ENCODE assay signal across 12 cellular contexts in the genomic region with DNA sequence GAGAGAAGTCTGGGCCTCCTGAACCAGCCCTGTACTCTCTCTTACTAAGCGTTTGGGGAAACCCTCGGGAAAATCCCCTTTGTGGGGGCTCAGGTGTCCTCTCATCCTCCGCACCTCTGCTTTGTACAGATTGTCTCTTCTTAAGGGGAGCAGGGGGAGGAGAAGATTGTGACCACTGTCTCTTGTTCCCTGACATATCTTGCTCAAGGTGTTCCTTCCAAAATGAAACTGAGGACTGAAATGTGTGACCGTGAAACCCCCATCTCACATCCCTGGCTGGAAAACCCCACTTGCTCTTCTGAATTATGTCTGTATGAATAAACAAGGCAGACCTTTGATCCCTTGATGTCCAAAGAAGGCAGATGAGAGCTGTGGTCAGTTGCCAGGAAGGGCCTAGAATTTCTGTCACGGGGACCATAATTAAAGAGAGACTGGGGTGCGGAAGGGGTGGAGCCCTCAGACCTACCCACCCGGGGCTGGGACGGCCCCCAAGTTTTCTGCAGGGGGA.
DNase-seq lines count a peak whose midpoint lies in the region; ATAC-seq and TF ChIP-seq lines count a peak whose summit lies in the region.
"Had no signal": no experiment of that assay in that cellular context is flagged by ENCODE, and none has a peak within 500 bp of the region (broad histone marks: within the 10 kb centered on the region; RNA-seq: fewer than 3 reads in every experiment).

No MANE protein-coding gene starts in this region.

- H3K4me3 Mint-ChIP-seq in neural progenitor cell: no peak overlapping the region
- no peak overlapping the region for H3K4me3 Mint-ChIP-seq in CD14-positive monocyte
- H3K4me3 Mint-ChIP-seq: activated naive CD4-positive, alpha-beta T cell treated with anti-CD3 and anti-CD28 coated beads, Interleukin-2, amount 10 ng/mL, durations not matched to agents 7 days and 5 days; T-cell had no signal

- H3K36me3 ChIP-seq in neural progenitor cell: no peaks in the 10 kb centered on the region
- H3K36me3 ChIP-seq: upper lobe of right lung had no signal

- peak overlapping the region; percentile 23 for H3K27ac Mint-ChIP-seq in neural progenitor cell
- H3K27ac Mint-ChIP-seq in CD14-positive monocyte: no peak overlapping the region
- H3K27ac Mint-ChIP-seq: activated naive CD4-positive, alpha-beta T cell treated with anti-CD3 and anti-CD28 coated beads, Interleukin-2, amount 10 ng/mL, durations not matched to agents 7 days and 5 days; T-cell had no signal

- H3K36me3 Mint-ChIP-seq in neural progenitor cell (no peaks in the 10 kb centered on the region), CD14-positive monocyte (no peaks in the 10 kb centered on the region)
- H3K36me3 Mint-ChIP-seq: activated naive CD4-positive, alpha-beta T cell treated with anti-CD3 and anti-CD28 coated beads, Interleukin-2, amount 10 ng/mL, durations not matched to agents 7 days and 5 days; T-cell had no signal

- no peaks in the 10 kb centered on the region for H3K27me3 ChIP-seq in neural progenitor cell
- H3K27me3 ChIP-seq: upper lobe of right lung had no signal

- peaks cover 5% of the 10 kb centered on the region for H3K9me3 Mint-ChIP-seq in neural progenitor cell
- H3K9me3 Mint-ChIP-seq in CD14-positive monocyte: peaks cover 0 to 7% (median 0%) of the 10 kb centered on the region in 7 donors

- H3K9me3 ChIP-seq in neural progenitor cell (ENCODE audit: low read depth): no peaks in the 10 kb centered on the region
- H3K9me3 ChIP-seq: upper lobe of right lung had no signal

- H3K27me3 Mint-ChIP-seq in neural progenitor cell (ENCODE audit: insufficient read depth, low read depth) (peaks cover 10% of the 10 kb centered on the region), CD14-positive monocyte (ENCODE audit: low read depth in 3 of 3) (peaks cover 0 to 1% (median 0%) of the 10 kb centered on the region in 3 donors)
- H3K27me3 Mint-ChIP-seq: activated naive CD4-positive, alpha-beta T cell treated with anti-CD3 and anti-CD28 coated beads, Interleukin-2, amount 10 ng/mL, durations not matched to agents 7 days and 5 days had no signal

- ATAC-seq in GM18870 (IDR thresholded peaks at IDR 0.05; ENCODE audit: unreplicated experiment) (peak; percentile 90), GM21528 (IDR thresholded peaks at IDR 0.05; ENCODE audit: low FRiP score, unreplicated experiment) (peak; percentile 68), HG03060 (IDR thresholded peaks at IDR 0.05; ENCODE audit: low read depth, unreplicated experiment) (peak; percentile 40)
- ATAC-seq: sciatic nerve, T-cell had no signal

- no peaks in the 10 kb centered on the region for H3K4me1 ChIP-seq in neural progenitor cell
- H3K4me1 ChIP-seq: upper lobe of right lung had no signal

- no peaks in the 10 kb centered on the region for H3F3A ChIP-seq in neural progenitor cell (ENCODE audit: low read depth)

- no peak overlapping the region for H3K4me3 ChIP-seq in neural progenitor cell
- H3K4me3 ChIP-seq: upper lobe of right lung had no signal

- H3K4me2 ChIP-seq in neural progenitor cell: no peak overlapping the region

- H3K9ac ChIP-seq in neural progenitor cell: no peak overlapping the region

- H3K79me2 ChIP-seq in neural progenitor cell (ENCODE audit: low read depth): no peaks in the 10 kb centered on the region

- TF ChIP-seq CTCF in neural progenitor cell (IDR thresholded peaks at IDR 0.05) (no peak), CD14-positive monocyte (IDR thresholded peaks at IDR 0.05) (no peak)

- H3K4me1 Mint-ChIP-seq in neural progenitor cell (peaks cover 7% of the 10 kb centered on the region), CD14-positive monocyte (no peaks in the 10 kb centered on the region)
- H3K4me1 Mint-ChIP-seq: activated naive CD4-positive, alpha-beta T cell treated with anti-CD3 and anti-CD28 coated beads, Interleukin-2, amount 10 ng/mL, durations not matched to agents 7 days and 5 days; T-cell had no signal

- H2AFZ ChIP-seq in neural progenitor cell (replicated peaks): no peak overlapping the region

- H3K27ac ChIP-seq in neural progenitor cell: no peak overlapping the region
- H3K27ac ChIP-seq: upper lobe of right lung had no signal

- intact Hi-C loops in CD14-positive monocyte (cut with micrococcal nuclease): no loop called here

- DNase-seq in neural progenitor cell (ENCODE audit: low spot score) (no peak), glomerular visceral epithelial cell (ENCODE audit: extremely low spot score) (no peak), CD14-positive monocyte (ENCODE audit: low spot score) (no peak), NAMALWA (ENCODE audit: low spot score) (no peak)
- DNase-seq: activated naive CD4-positive, alpha-beta T cell treated with anti-CD3 and anti-CD28 coated beads, Interleukin-2, amount 10 ng/mL, durations not matched to agents 7 days and 5 days; NCI-H146; T-cell; upper lobe of right lung had no signal

- no peaks in the 10 kb centered on the region for H4K20me1 ChIP-seq in neural progenitor cell (ENCODE audit: low read depth)

Comparison
In these comparisons a context has a peak if more than half of its experiments do, and no peak if none do; other contexts are left out.
1. ATAC-seq: peak in every context shown above with its lines; median percentile 90 in GM18870; 68 in GM21528; 40 in HG03060.